1 cellular context compared by ENCODE assay signal in genomic region chr6:149467265-149467664, GRCh38.
TF ChIP-seq lines count a peak whose summit lies in the region.

No MANE protein-coding gene starts in this region.

TF ChIP-seq in GM12878, 131 proteins besides CTCF, POLR2A, EP300 and RAD21 (continued from another document):
- TF ChIP-seq LARP7 (IDR thresholded peaks at IDR 0.05) (0 out of 2 replicates have a peak, but pooled peaks have one; percentile 13), DPF2 (IDR thresholded peaks at IDR 0.05) (0 out of 2 replicates have a peak, but pooled peaks have one; percentile 29), RELA (IDR thresholded peaks at IDR 0.05; ENCODE audit: borderline replicate concordance, partially characterized antibody) (no peak)
